14 cellular contexts compared by ENCODE assay signal in the genomic region with DNA sequence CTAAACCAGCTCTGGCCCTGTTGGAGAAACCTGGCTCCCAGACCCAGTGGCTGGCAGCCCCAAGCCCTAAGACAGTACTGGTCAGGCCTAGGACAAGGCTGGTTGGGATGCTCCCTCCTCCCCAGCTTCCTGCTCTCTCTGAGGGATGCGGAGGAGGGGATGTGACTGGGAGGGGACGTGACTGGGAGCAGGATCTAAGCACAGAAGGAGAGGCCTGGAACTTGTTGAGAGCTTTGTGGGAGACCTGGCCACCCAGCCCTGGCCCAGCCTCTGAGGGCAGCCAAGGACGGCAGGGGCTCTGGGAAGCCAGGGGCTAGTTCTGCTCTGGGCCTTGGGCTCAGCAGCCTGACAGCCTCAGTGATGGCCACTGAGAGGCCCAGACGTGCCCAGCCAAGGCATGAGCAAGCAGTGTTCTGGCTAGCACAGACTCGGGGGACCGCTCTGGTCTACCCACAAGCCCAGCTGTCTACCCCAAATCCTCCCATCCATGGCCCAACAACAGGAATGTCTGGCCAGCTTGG. TPM values are rescaled to one million over a fixed set of nuclear protein-coding genes. Genes with fewer than 3 reads are reported as not detected.
DNase-seq lines count a peak whose midpoint lies in the region; ATAC-seq and TF ChIP-seq lines count a peak whose summit lies in the region.
"Had no signal": no experiment of that assay in that cellular context is flagged by ENCODE, and none has a peak within 500 bp of the region (broad histone marks: within the 10 kb centered on the region; RNA-seq: fewer than 3 reads in every experiment).

No MANE protein-coding gene starts in this region.

- no peak overlapping the region for H3K18ac ChIP-seq in mesenchymal stem cell (ENCODE audit: low read depth in 1 of 2, low read length in 2 of 2)

- H2BK12ac ChIP-seq in mesenchymal stem cell (ENCODE audit: low read length in 2 of 2): no peak overlapping the region

- peak; percentile 61 for DNase-seq in H7
- DNase-seq in colonic mucosa: peak; percentile 19
- DNase-seq in mesenchymal stem cell: no peak
- no peak for DNase-seq in spleen
- DNase-seq in activated CD4-positive, CD25-positive, alpha-beta regulatory T cell (lab: John Stamatoyannopoulos, UW): no peak
- no peak for DNase-seq in HuH-7.5 (ENCODE audit: low spot score)
- no peak for DNase-seq in NCI-H2171 (lab: John Stamatoyannopoulos, UW)
- DNase-seq: activated T-cell treated with anti-CD3 and anti-CD28 coated beads, Interleukin-2, amount 50 U/mL, for 1 hour; midbrain; stimulated activated CD4-positive, alpha-beta T cell treated with anti-CD3 and anti-CD28 coated beads, Interleukin-12 subunit alpha, Interleukin-12 subunit beta, amount 100 ng/mL, for 4 hours had no signal

- peak overlapping the region; percentile 14 for H4K91ac ChIP-seq in mesenchymal stem cell (ENCODE audit: low read length)

- H3K4me3 ChIP-seq in H7 (ENCODE audit: insufficient read depth, low read depth, low read length) (no peak overlapping the region), colonic mucosa (peak overlapping the region; percentile 24), mesenchymal stem cell (ENCODE audit: insufficient read depth in 1 of 2, low read depth in 1 of 2, low read length in 2 of 2) (no peak overlapping the region), spleen (no peak overlapping the region)
- H3K4me3 ChIP-seq: GM12878 had no signal

- no peak overlapping the region for H3K4me2 ChIP-seq in mesenchymal stem cell (ENCODE audit: low read length, poor library complexity, severe bottlenecking)

- no peak overlapping the region for H2BK5ac ChIP-seq in mesenchymal stem cell (ENCODE audit: low read depth, low read length, poor library complexity, severe bottlenecking)

- no peaks in the 10 kb centered on the region for H3K36me3 ChIP-seq in H7 (replicated peaks; ENCODE audit: control insufficient read depth, insufficient read depth, low read length)
- H3K36me3 ChIP-seq in colonic mucosa: no peaks in the 10 kb centered on the region
- H3K36me3 ChIP-seq in mesenchymal stem cell (ENCODE audit: control insufficient read depth in 1 of 2, insufficient read depth in 2 of 2, low read depth in 1 of 2, low read length in 2 of 2): peaks cover 28 to 44% of the 10 kb centered on the region in 2 experiments
- peaks cover 0 to 93% (median 9%) of the 10 kb centered on the region in 6 donors for H3K36me3 ChIP-seq in spleen

- peaks cover 39% of the 10 kb centered on the region for H3K4me1 ChIP-seq in colonic mucosa
- H3K4me1 ChIP-seq in mesenchymal stem cell (ENCODE audit: control insufficient read depth, insufficient read depth, low read depth, low read length): peaks cover 38% of the 10 kb centered on the region
- H3K4me1 ChIP-seq in spleen: peaks cover 47 to 100% (median 76%) of the 10 kb centered on the region in 6 donors

- peak overlapping the region; percentile 69 to 91 for H3K9ac ChIP-seq in colonic mucosa (ENCODE audit: low read depth in 2 of 2, low read length in 2 of 2)
- peak overlapping the region; percentile 56 for H3K9ac ChIP-seq in mesenchymal stem cell (ENCODE audit: low read length)

- TF ChIP-seq CTCF in colonic mucosa (IDR thresholded peaks at IDR 0.05): no peak
- no peak for TF ChIP-seq CTCF in spleen (IDR thresholded peaks at IDR 0.05 in 8 of 11, conservative IDR thresholded peaks at IDR 0.05 in 3 of 11)

- H3K27ac ChIP-seq in colonic mucosa: peak overlapping the region; percentile 92
- no peak overlapping the region for H3K27ac ChIP-seq in mesenchymal stem cell (ENCODE audit: low read length, poor library complexity, severe bottlenecking)
- peak overlapping the region; percentile 59 to 85 (median 82) for H3K27ac ChIP-seq in spleen
- H3K27ac ChIP-seq: epithelial cell of prostate had no signal

- intact Hi-C loops in colonic mucosa (cut with DNase I): no loop called here
- intact Hi-C loops in spleen (cut with DNase I; ENCODE audit: low total_unique reads): no loop called here

- H3K14ac ChIP-seq in mesenchymal stem cell (ENCODE audit: low read length in 2 of 2): no peak overlapping the region

- no peak for TF ChIP-seq POLR2A in spleen (IDR thresholded peaks at IDR 0.05)

- 82% methylated on average over 6 of the region's 6 CpGs for WGBS in mesenchymal stem cell
- WGBS in spleen, 5 donors: 76 to 92% (median 78%) methylated on average over 6 of the region's 6 CpGs

- no peak overlapping the region for H2BK15ac ChIP-seq in mesenchymal stem cell (ENCODE audit: low read depth, poor library complexity, severe bottlenecking)

- H3K4ac ChIP-seq in mesenchymal stem cell (ENCODE audit: low read depth in 1 of 2, low read length in 2 of 2): no peak overlapping the region

- no peak for ATAC-seq in HG02763 (IDR thresholded peaks at IDR 0.05; ENCODE audit: unreplicated experiment)
- ATAC-seq: activated CD4-positive, CD25-positive, alpha-beta regulatory T cell treated with anti-CD3 and anti-CD28 coated beads, Interleukin-2, amount 50 U/mL, for 24 hours; GM12878 had no signal

- H2BK120ac ChIP-seq in mesenchymal stem cell (ENCODE audit: low read depth, low read length): no peak overlapping the region

- H2AFZ ChIP-seq in mesenchymal stem cell (ENCODE audit: low read depth, low read length): no peak overlapping the region

- H3K27me3 ChIP-seq in H7 (ENCODE audit: control insufficient read depth, insufficient read depth, low read length): no peaks in the 10 kb centered on the region
- H3K27me3 ChIP-seq in colonic mucosa: no peaks in the 10 kb centered on the region
- H3K27me3 ChIP-seq in mesenchymal stem cell (ENCODE audit: control insufficient read depth in 1 of 2, insufficient read depth in 1 of 2, low read length in 2 of 2): no peaks in the 10 kb centered on the region
- H3K27me3 ChIP-seq in spleen (replicated peaks in 1 of 7): no peaks in the 10 kb centered on the region

- no peak overlapping the region for H4K8ac ChIP-seq in mesenchymal stem cell (ENCODE audit: low read length)

- H3K23ac ChIP-seq in mesenchymal stem cell (ENCODE audit: low read length in 2 of 2): no peak overlapping the region

- H3K79me1 ChIP-seq in mesenchymal stem cell (replicated peaks; ENCODE audit: low read length, poor library complexity, severe bottlenecking): peaks cover 58% of the 10 kb centered on the region

- no peaks in the 10 kb centered on the region for H3K9me3 ChIP-seq in colonic mucosa
- no peaks in the 10 kb centered on the region for H3K9me3 ChIP-seq in mesenchymal stem cell (ENCODE audit: control insufficient read depth, low read length)
- H3K9me3 ChIP-seq in spleen: no peaks in the 10 kb centered on the region

- H2AK5ac ChIP-seq in mesenchymal stem cell (ENCODE audit: low read length, severe bottlenecking): no peak overlapping the region

RNA-seq across cellular contexts. Expression of gene ATP6V0D1, which starts 22.8 kb away (rescaled TPM):
- total RNA-seq in H7 (2014; rRNA removed; shearing (Covaris generic)): 58.4 and 76.9 TPM in 2 replicates
- total RNA-seq in colonic mucosa (100 to 1,000 TPM; 194 to 195 TPM), spleen (100 to 1,000 TPM in 5 of 7 donors, 10 to 100 TPM in 2; 97.5 to 133 (median 114) TPM)
- polyA plus RNA-seq in mesenchymal stem cell (2013, experiment 1 of 2): 140 TPM
- 136 TPM for polyA plus RNA-seq in mesenchymal stem cell (2013, experiment 2 of 2)
- polyA plus RNA-seq in spleen: 10 to 100 TPM; 37.3 to 68.6 (median 40.1) TPM

RNA-seq across cellular contexts. Expression of gene AGRP, which starts 25.2 kb away (rescaled TPM):
- total RNA-seq in H7 (2014; rRNA removed; shearing (Covaris generic)): 1.1 TPM in 1 of 2 replicates, not detected in the other
- total RNA-seq in colonic mucosa (not detected), spleen (under 1 TPM in 1 of 7 donors, not detected in 6; 0.91 TPM)
- not detected for polyA plus RNA-seq in mesenchymal stem cell (2013, experiment 1 of 2)
- not detected for polyA plus RNA-seq in mesenchymal stem cell (2013, experiment 2 of 2)
- polyA plus RNA-seq in spleen: under 1 TPM; 0.15 to 0.30 (median 0.22) TPM
- total RNA-seq: GM12878 had no signal

RNA-seq across cellular contexts. Expression of gene HSD11B2, which starts 27.3 kb away (rescaled TPM):
- total RNA-seq in H7 (2014; rRNA removed; shearing (Covaris generic)): 25.1 and 35.1 TPM in 2 replicates
- total RNA-seq in colonic mucosa: 100 to 1,000 TPM; 348 to 378 TPM
- 0.08 TPM for polyA plus RNA-seq in mesenchymal stem cell (2013, experiment 1 of 2)
- not detected for polyA plus RNA-seq in mesenchymal stem cell (2013, experiment 2 of 2)
- 10 to 100 TPM in 1 of 7 donors, 1 to 10 TPM in 5, under 1 TPM in 1; 0.85 to 18.3 (median 4.7) TPM for total RNA-seq in spleen
- polyA plus RNA-seq in spleen: 1 to 10 TPM; 1.7 to 4.1 (median 2.8) TPM

RNA-seq across cellular contexts. Expression of gene ZDHHC1, which starts 41.9 kb away (rescaled TPM):
- 8.0 and 10.3 TPM in 2 replicates for total RNA-seq in H7 (2014; rRNA removed; shearing (Covaris generic))
- total RNA-seq in colonic mucosa (1 to 10 TPM; 7.9 to 8.7 TPM), spleen (10 to 100 TPM in 6 of 7 donors, 1 to 10 TPM in 1; 9.5 to 31.2 (median 20.6) TPM)
- polyA plus RNA-seq in mesenchymal stem cell (2013, experiment 1 of 2): 6.6 TPM
- 6.1 TPM for polyA plus RNA-seq in mesenchymal stem cell (2013, experiment 2 of 2)
- polyA plus RNA-seq in spleen: 1 to 10 TPM; 2.1 to 6.0 (median 2.3) TPM

Comparison
In these comparisons a context has a peak if more than half of its experiments do, and no peak if none do; other contexts are left out.
1. DNase-seq: peak in H7 (single experiment) and colonic mucosa (single experiment); none in mesenchymal stem cell (single experiment), spleen (single experiment), activated CD4-positive, CD25-positive, alpha-beta regulatory T cell (0 of 4), HuH-7.5 (single experiment) and NCI-H2171 (single experiment).